8 cellular contexts compared by ENCODE assay signal in the genomic region with DNA sequence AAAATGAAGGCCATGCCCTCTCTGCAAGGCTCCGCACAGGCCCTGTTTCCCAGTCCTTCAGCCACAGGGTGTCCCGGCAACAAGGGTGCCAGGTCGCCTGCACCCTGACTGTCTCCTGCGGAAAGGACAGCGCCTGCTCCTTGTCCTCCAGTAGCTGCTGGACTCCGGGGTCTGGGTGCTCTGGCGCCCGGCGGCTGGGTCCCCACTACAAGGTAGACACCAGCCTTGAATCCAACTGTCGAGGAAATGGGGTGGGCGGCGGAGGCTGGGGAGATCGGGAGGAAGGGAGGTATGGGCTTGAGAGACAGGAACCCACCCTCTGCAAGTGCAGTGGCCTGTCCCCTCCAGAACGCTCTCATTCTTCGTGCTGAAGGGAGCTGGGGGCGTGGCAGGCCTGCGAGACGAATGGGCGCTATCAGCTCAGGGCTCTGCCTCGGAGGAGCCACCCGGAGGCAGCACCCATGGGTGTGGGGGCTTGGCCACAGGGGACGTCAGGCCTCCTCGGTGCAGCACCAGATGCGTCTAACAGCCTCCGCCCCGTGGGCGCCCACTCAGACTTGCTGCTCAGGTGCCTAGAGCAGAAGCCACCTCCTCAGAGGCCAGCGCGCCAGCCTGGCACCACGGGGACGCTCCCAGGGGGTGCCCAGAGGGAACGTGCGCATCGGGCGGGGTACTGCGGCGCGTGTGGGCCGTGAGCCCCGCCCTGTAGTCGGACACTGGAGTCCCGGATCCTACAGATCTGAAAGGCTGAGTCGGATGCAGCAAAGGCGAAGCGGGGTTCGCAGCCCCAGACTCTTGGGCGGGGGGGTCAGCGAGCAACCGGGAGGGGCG. TPM values are rescaled to one million over a fixed set of nuclear protein-coding genes. Genes with fewer than 3 reads are reported as not detected.
DNase-seq lines count a peak whose midpoint lies in the region; ATAC-seq and TF ChIP-seq lines count a peak whose summit lies in the region.

No MANE protein-coding gene starts in this region.

- peak overlapping the region; percentile 67 to 94 (median 84) for H3K27ac Mint-ChIP-seq in IgD-negative memory B cell
- H3K27ac Mint-ChIP-seq in activated CD4-positive, alpha-beta T cell treated with anti-CD3 and anti-CD28 coated beads for 36 hours: peak overlapping the region; percentile 87
- H3K27ac Mint-ChIP-seq in dendritic cell treated with granulocyte-macrophage colony-stimulating factor and Interleukin-4, amounts not matched to agents 40 ng/mL and 50 ng/mL, for 4 days: peak overlapping the region; percentile 100
- H3K27ac Mint-ChIP-seq in stimulated activated effector memory CD8-positive, alpha-beta T cell treated with anti-CD3 and anti-CD28 coated beads, Interleukin-12 subunit alpha, Interleukin-12 subunit beta, amount 100 ng/mL, for 72 hours: peak overlapping the region; percentile 88

- peak overlapping the region; percentile 79 for H2AK5ac ChIP-seq in mesenchymal stem cell (ENCODE audit: low read length, severe bottlenecking)

- peak overlapping the region; percentile 78 to 93 (median 87) for H3K4me3 Mint-ChIP-seq in IgD-negative memory B cell
- peak overlapping the region; percentile 74 for H3K4me3 Mint-ChIP-seq in activated CD4-positive, alpha-beta T cell treated with anti-CD3 and anti-CD28 coated beads for 36 hours
- H3K4me3 Mint-ChIP-seq in dendritic cell treated with granulocyte-macrophage colony-stimulating factor and Interleukin-4, amounts not matched to agents 40 ng/mL and 50 ng/mL, for 4 days: peak overlapping the region; percentile 76
- peak overlapping the region; percentile 76 for H3K4me3 Mint-ChIP-seq in stimulated activated effector memory CD8-positive, alpha-beta T cell treated with anti-CD3 and anti-CD28 coated beads, Interleukin-12 subunit alpha, Interleukin-12 subunit beta, amount 100 ng/mL, for 72 hours

- H2BK5ac ChIP-seq in mesenchymal stem cell (ENCODE audit: low read depth, low read length, poor library complexity, severe bottlenecking): peak overlapping the region; percentile 59

- no peak overlapping the region for H2AFZ ChIP-seq in mesenchymal stem cell (ENCODE audit: low read depth, low read length)

- H3K4me3 ChIP-seq in mesenchymal stem cell (ENCODE audit: insufficient read depth in 1 of 2, low read depth in 1 of 2, low read length in 2 of 2): peak overlapping the region; percentile 78 to 81

- H3K4me2 ChIP-seq in mesenchymal stem cell (ENCODE audit: low read length, poor library complexity, severe bottlenecking): peak overlapping the region; percentile 84

- ATAC-seq in GM21529 (IDR thresholded peaks at IDR 0.05; ENCODE audit: unreplicated experiment): peak; percentile 57
- ATAC-seq in activated CD4-positive, alpha-beta T cell treated with anti-CD3 and anti-CD28 coated beads for 36 hours: peak; percentile 54
- peak; percentile 78 for ATAC-seq in stimulated activated effector memory CD8-positive, alpha-beta T cell treated with anti-CD3 and anti-CD28 coated beads, Interleukin-12 subunit alpha, Interleukin-12 subunit beta, amount 100 ng/mL, for 72 hours

- H2BK12ac ChIP-seq in mesenchymal stem cell (ENCODE audit: low read length in 2 of 2): peak overlapping the region; percentile 28 to 85

- DNase-seq in GM10248 (ENCODE audit: extremely low spot score) (peak; percentile 77), mesenchymal stem cell (peak; percentile 44), amniotic stem cell (lab: John Stamatoyannopoulos, UW) (no peak)
- DNase-seq in activated CD4-positive, alpha-beta T cell treated with anti-CD3 and anti-CD28 coated beads for 36 hours: peak; percentile 89
- DNase-seq in stimulated activated effector memory CD8-positive, alpha-beta T cell treated with anti-CD3 and anti-CD28 coated beads, Interleukin-12 subunit alpha, Interleukin-12 subunit beta, amount 100 ng/mL, for 72 hours (ENCODE audit: low spot score in 2 of 2): peak; percentile 60 to 85

- peak overlapping the region; percentile 97 for H4K91ac ChIP-seq in mesenchymal stem cell (ENCODE audit: low read length)

- H3K9me3 ChIP-seq in mesenchymal stem cell (ENCODE audit: control insufficient read depth, low read length): no peaks in the 10 kb centered on the region

- peak overlapping the region; percentile 79 to 95 for H3K14ac ChIP-seq in mesenchymal stem cell (ENCODE audit: low read length in 2 of 2)

- H3K9ac ChIP-seq in mesenchymal stem cell (ENCODE audit: low read length): peak overlapping the region; percentile 65

- H2BK120ac ChIP-seq in mesenchymal stem cell (ENCODE audit: low read depth, low read length): peak overlapping the region; percentile 93

- H3K9me3 Mint-ChIP-seq in IgD-negative memory B cell: no peaks in the 10 kb centered on the region
- no peaks in the 10 kb centered on the region for H3K9me3 Mint-ChIP-seq in activated CD4-positive, alpha-beta T cell treated with anti-CD3 and anti-CD28 coated beads for 36 hours (ENCODE audit: low read depth)
- no peaks in the 10 kb centered on the region for H3K9me3 Mint-ChIP-seq in dendritic cell treated with granulocyte-macrophage colony-stimulating factor and Interleukin-4, amounts not matched to agents 40 ng/mL and 50 ng/mL, for 4 days
- no peaks in the 10 kb centered on the region for H3K9me3 Mint-ChIP-seq in stimulated activated effector memory CD8-positive, alpha-beta T cell treated with anti-CD3 and anti-CD28 coated beads, Interleukin-12 subunit alpha, Interleukin-12 subunit beta, amount 100 ng/mL, for 72 hours

- peak overlapping the region; percentile 93 to 94 for H3K4ac ChIP-seq in mesenchymal stem cell (ENCODE audit: low read depth in 1 of 2, low read length in 2 of 2)

- WGBS in mesenchymal stem cell: 47% methylated on average over 41 of the region's 50 CpGs

- no peak overlapping the region for H3K27ac ChIP-seq in mesenchymal stem cell (ENCODE audit: low read length, poor library complexity, severe bottlenecking)

- no peaks in the 10 kb centered on the region for H3K27me3 ChIP-seq in mesenchymal stem cell (ENCODE audit: control insufficient read depth in 1 of 2, insufficient read depth in 1 of 2, low read length in 2 of 2)

- POLR2A ChIA-PET in GM10248 (lab: Yijun Ruan, JAX): interaction anchor here (0.5 to 1.0 kb wide), 2 partner anchors 14 to 86 kb away, joined by 3 read pairs; a partner anchor contains a TSS
- POLR2A ChIA-PET in activated CD4-positive, alpha-beta T cell treated with anti-CD3 and anti-CD28 coated beads for 36 hours (lab: Charles Lee): interaction anchor here (1.0 kb wide), 2 partner anchors 14 to 46 kb away, joined by 3 to 8 read pairs; no protein-coding TSS in a partner anchor

- no peaks in the 10 kb centered on the region for H3K79me1 ChIP-seq in mesenchymal stem cell (replicated peaks; ENCODE audit: low read length, poor library complexity, severe bottlenecking)

- H3K4me1 Mint-ChIP-seq in IgD-negative memory B cell: peaks cover 20 to 43% (median 23%) of the 10 kb centered on the region in 3 donors
- peaks cover 76% of the 10 kb centered on the region for H3K4me1 Mint-ChIP-seq in activated CD4-positive, alpha-beta T cell treated with anti-CD3 and anti-CD28 coated beads for 36 hours
- peaks cover 82% of the 10 kb centered on the region for H3K4me1 Mint-ChIP-seq in dendritic cell treated with granulocyte-macrophage colony-stimulating factor and Interleukin-4, amounts not matched to agents 40 ng/mL and 50 ng/mL, for 4 days (ENCODE audit: low read depth)
- H3K4me1 Mint-ChIP-seq in stimulated activated effector memory CD8-positive, alpha-beta T cell treated with anti-CD3 and anti-CD28 coated beads, Interleukin-12 subunit alpha, Interleukin-12 subunit beta, amount 100 ng/mL, for 72 hours: peaks cover 80% of the 10 kb centered on the region

- peaks cover 48% of the 10 kb centered on the region for H3K4me1 ChIP-seq in mesenchymal stem cell (ENCODE audit: control insufficient read depth, insufficient read depth, low read depth, low read length)

- H4K8ac ChIP-seq in mesenchymal stem cell (ENCODE audit: low read length): peak overlapping the region; percentile 98

- CTCF ChIA-PET in GM10248 (lab: Yijun Ruan, JAX): interaction anchor here (2.2 kb wide), 1 partner anchor 46 kb away, joined by 7 read pairs; no protein-coding TSS in a partner anchor
- CTCF ChIA-PET in activated CD4-positive, alpha-beta T cell treated with anti-CD3 and anti-CD28 coated beads for 36 hours (lab: Charles Lee): no interaction called here

- peaks cover 1% of the 10 kb centered on the region for H3K36me3 Mint-ChIP-seq in IgD-negative memory B cell
- peaks cover 25% of the 10 kb centered on the region for H3K36me3 Mint-ChIP-seq in activated CD4-positive, alpha-beta T cell treated with anti-CD3 and anti-CD28 coated beads for 36 hours (ENCODE audit: low read depth)
- peaks cover 35% of the 10 kb centered on the region for H3K36me3 Mint-ChIP-seq in dendritic cell treated with granulocyte-macrophage colony-stimulating factor and Interleukin-4, amounts not matched to agents 40 ng/mL and 50 ng/mL, for 4 days (ENCODE audit: low read depth)
- peaks cover 71% of the 10 kb centered on the region for H3K36me3 Mint-ChIP-seq in stimulated activated effector memory CD8-positive, alpha-beta T cell treated with anti-CD3 and anti-CD28 coated beads, Interleukin-12 subunit alpha, Interleukin-12 subunit beta, amount 100 ng/mL, for 72 hours

- intact Hi-C loops in activated CD4-positive, alpha-beta T cell treated with anti-CD3 and anti-CD28 coated beads for 36 hours (cut with DNase I, micrococcal nuclease): loop anchor here (1.0 to 5.0 kb wide), 9 partner anchors 14 to 954 kb away; a partner anchor contains a TSS
- intact Hi-C loops in dendritic cell treated with granulocyte-macrophage colony-stimulating factor and Interleukin-4, amounts not matched to agents 40 ng/mL and 50 ng/mL, for 4 days (cut with micrococcal nuclease): no loop called here

- H2BK15ac ChIP-seq in mesenchymal stem cell (ENCODE audit: low read depth, poor library complexity, severe bottlenecking): peak overlapping the region; percentile 71

- no peak overlapping the region for H3K23ac ChIP-seq in mesenchymal stem cell (ENCODE audit: low read length in 2 of 2)

- peak overlapping the region; percentile 97 for H3K18ac ChIP-seq in mesenchymal stem cell (ENCODE audit: low read depth in 1 of 2, low read length in 2 of 2)

- TF ChIP-seq CTCF in GM10248 (IDR thresholded peaks at IDR 0.05; ENCODE audit: control extremely low read depth, extremely low read depth, low read depth, missing control alignments): peak; percentile 16

- H3K27me3 Mint-ChIP-seq in IgD-negative memory B cell: no peaks in the 10 kb centered on the region
- no peaks in the 10 kb centered on the region for H3K27me3 Mint-ChIP-seq in activated CD4-positive, alpha-beta T cell treated with anti-CD3 and anti-CD28 coated beads for 36 hours
- no peaks in the 10 kb centered on the region for H3K27me3 Mint-ChIP-seq in dendritic cell treated with granulocyte-macrophage colony-stimulating factor and Interleukin-4, amounts not matched to agents 40 ng/mL and 50 ng/mL, for 4 days

- H3K36me3 ChIP-seq in mesenchymal stem cell (ENCODE audit: control insufficient read depth in 1 of 2, insufficient read depth in 2 of 2, low read depth in 1 of 2, low read length in 2 of 2): peaks cover 0 to 6% of the 10 kb centered on the region in 2 experiments

RNA-seq across cellular contexts. Expression of a gene that starts 15.6 kb away (rescaled TPM):
- 70.9 TPM for polyA plus RNA-seq in IgD-negative memory B cell
- 100 to 1,000 TPM; 124 to 176 TPM for total RNA-seq in activated CD4-positive, alpha-beta T cell treated with anti-CD3 and anti-CD28 coated beads for 36 hours
- polyA plus RNA-seq in mesenchymal stem cell (2013, experiment 1 of 2): 0.50 TPM
- polyA plus RNA-seq in mesenchymal stem cell (2013, experiment 2 of 2): 0.41 TPM

RNA-seq across cellular contexts. Expression of a gene that starts 23.5 kb away (rescaled TPM):
- polyA plus RNA-seq in IgD-negative memory B cell: not detected
- not detected for total RNA-seq in activated CD4-positive, alpha-beta T cell treated with anti-CD3 and anti-CD28 coated beads for 36 hours
- polyA plus RNA-seq in mesenchymal stem cell (2013, experiment 1 of 2): not detected
- not detected for polyA plus RNA-seq in mesenchymal stem cell (2013, experiment 2 of 2)

RNA-seq across cellular contexts. Expression of a gene that starts 31.1 kb away (rescaled TPM):
- not detected for polyA plus RNA-seq in IgD-negative memory B cell
- not detected for total RNA-seq in activated CD4-positive, alpha-beta T cell treated with anti-CD3 and anti-CD28 coated beads for 36 hours
- not detected for polyA plus RNA-seq in mesenchymal stem cell (2013, experiment 1 of 2)
- polyA plus RNA-seq in mesenchymal stem cell (2013, experiment 2 of 2): not detected

RNA-seq across cellular contexts. Expression of a gene that starts 47.6 kb away (rescaled TPM):
- polyA plus RNA-seq in IgD-negative memory B cell: 32.1 TPM
- total RNA-seq in activated CD4-positive, alpha-beta T cell treated with anti-CD3 and anti-CD28 coated beads for 36 hours: 10 to 100 TPM; 43.3 to 50.2 TPM
- polyA plus RNA-seq in mesenchymal stem cell (2013, experiment 1 of 2): 36.2 TPM
- polyA plus RNA-seq in mesenchymal stem cell (2013, experiment 2 of 2): 35.4 TPM

RNA-seq across cellular contexts. Expression of a gene that starts 47.6 kb away (rescaled TPM):
- polyA plus RNA-seq in IgD-negative memory B cell: 107 TPM
- 10 to 100 TPM; 58.1 to 73.2 TPM for total RNA-seq in activated CD4-positive, alpha-beta T cell treated with anti-CD3 and anti-CD28 coated beads for 36 hours
- 17.8 TPM for polyA plus RNA-seq in mesenchymal stem cell (2013, experiment 1 of 2)
- 17.9 TPM for polyA plus RNA-seq in mesenchymal stem cell (2013, experiment 2 of 2)
